In the genomic region with DNA sequence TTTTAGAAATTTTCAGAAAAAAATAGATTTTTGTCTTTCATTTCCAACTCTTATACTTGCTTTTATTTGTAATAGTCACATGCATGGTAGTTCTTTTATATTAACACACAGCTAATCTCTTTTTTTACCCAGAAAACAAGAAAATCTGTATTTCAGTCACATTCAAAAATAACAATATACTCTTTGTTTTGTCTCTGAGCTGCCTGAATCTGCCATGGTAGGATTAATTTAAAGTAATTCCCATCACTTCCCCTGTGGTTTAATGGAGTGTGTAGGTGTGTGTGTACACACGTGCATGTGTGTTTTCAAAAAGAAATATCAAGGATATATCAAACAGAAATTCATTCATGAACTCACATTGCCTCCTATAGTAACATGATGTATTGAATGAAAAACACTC, we compare ENCODE assay signal across 30 cellular contexts. TPM values are rescaled to one million over a fixed set of nuclear protein-coding genes. Genes with fewer than 3 reads are reported as not detected.
"Had no signal": no experiment of that assay in that cellular context is flagged by ENCODE, and none has a peak within 500 bp of the region (broad histone marks: within the 10 kb centered on the region; RNA-seq: fewer than 3 reads in every experiment).

No MANE protein-coding gene starts in this region.

- H3K9me3 Mint-ChIP-seq: dendritic cell treated with granulocyte-macrophage colony-stimulating factor and Interleukin-4, amounts not matched to agents 40 ng/mL and 50 ng/mL, for 4 days; memory B cell had no signal

- H3K36me3 ChIP-seq: colonic mucosa, esophagus squamous epithelium, gastroesophageal sphincter, heart right ventricle, left lung, lower lobe of right lung had no signal

- H3K36me3 Mint-ChIP-seq: memory B cell had no signal

- FAIRE-seq: islet of Langerhans had no signal

- H3K27me3 ChIP-seq: colonic mucosa, esophagus squamous epithelium, gastroesophageal sphincter, heart right ventricle, left lung had no signal

- H3K4me1 Mint-ChIP-seq: endodermal cell had no signal

- H3K27ac ChIP-seq: colonic mucosa, epithelial cell of prostate, esophagus squamous epithelium, gastroesophageal sphincter, heart right ventricle, left lung, lower lobe of right lung had no signal

- H3K9me3 ChIP-seq: colonic mucosa, esophagus squamous epithelium, gastroesophageal sphincter, left lung, lower lobe of right lung had no signal

- H3K27me3 Mint-ChIP-seq: dendritic cell treated with granulocyte-macrophage colony-stimulating factor and Interleukin-4, amounts not matched to agents 40 ng/mL and 50 ng/mL, for 4 days; effector memory CD8-positive, alpha-beta T cell had no signal

- DNase-seq: colonic mucosa; cortex of kidney; effector CD8-positive, alpha-beta T cell; effector memory CD8-positive, alpha-beta T cell; endodermal cell; erythroblast; esophagus squamous epithelium; foreskin fibroblast; foreskin melanocyte; glutamatergic neuron; head of caudate nucleus; heart right ventricle; hippocampal formation; left cardiac atrium; left lung; left ventricle myocardium superior; lower lobe of right lung; mesendoderm; midbrain had no signal

- H3K4me3 Mint-ChIP-seq: dendritic cell treated with granulocyte-macrophage colony-stimulating factor and Interleukin-4, amounts not matched to agents 40 ng/mL and 50 ng/mL, for 4 days; effector memory CD8-positive, alpha-beta T cell; endodermal cell; memory B cell had no signal

- ATAC-seq: effector memory CD8-positive, alpha-beta T cell; esophagus mucosa; gastroesophageal sphincter; heart right ventricle; left cardiac atrium; left lung; left ventricle myocardium superior; lower lobe of right lung had no signal

- H3K4me1 ChIP-seq: colonic mucosa, esophagus squamous epithelium, heart right ventricle, left lung, lower lobe of right lung had no signal

- H3K4me3 ChIP-seq: colonic mucosa, esophagus squamous epithelium, gastroesophageal sphincter, heart right ventricle, left lung, lower lobe of right lung had no signal

- H3K27ac Mint-ChIP-seq: dendritic cell treated with granulocyte-macrophage colony-stimulating factor and Interleukin-4, amounts not matched to agents 40 ng/mL and 50 ng/mL, for 4 days; effector memory CD8-positive, alpha-beta T cell; endodermal cell; memory B cell had no signal

RNA-seq across cellular contexts. Expression of a gene that starts 42.6 kb away (rescaled TPM):
- total RNA-seq: dermis microvascular lymphatic vessel endothelial cell, glomerular endothelial cell, kidney epithelial cell, lung microvascular endothelial cell, mononuclear cell had no signal
